In genomic region chr2:150705357-150705756, GRCh38 we compare ENCODE assay signal across 19 cellular contexts.
DNase-seq lines count a peak whose midpoint lies in the region; ATAC-seq and TF ChIP-seq lines count a peak whose summit lies in the region.
"Had no signal": no experiment of that assay in that cellular context is flagged by ENCODE, and none has a peak within 500 bp of the region (broad histone marks: within the 10 kb centered on the region; RNA-seq: fewer than 3 reads in every experiment).

No MANE protein-coding gene starts in this region.

- H3F3A ChIP-seq in SK-N-SH (replicated peaks; ENCODE audit: insufficient read depth) = peaks cover 11% of the 10 kb centered on the region

- H3K9ac ChIP-seq in SK-N-SH = no peak overlapping the region
- H3K9ac ChIP-seq: GM23248 had no signal

- H3K9me2 ChIP-seq in SK-N-SH = no peaks in the 10 kb centered on the region

- no peaks in the 10 kb centered on the region for H4K20me1 ChIP-seq in SK-N-SH (ENCODE audit: insufficient read depth)

- DNase-seq in SK-N-SH (no peak), NCI-H748 treated with DMSO at 0.1 percent for 48 hours (lab: John Stamatoyannopoulos, UW) (peak; percentile 8), cardiac fibroblast (ENCODE audit: low read depth in 2 of 2) (peak; percentile 12 to 29), osteocyte (ENCODE audit: extremely low spot score, unreplicated experiment) (no peak), SHP77 treated with DMSO at 0.1 percent for 48 hours (lab: John Stamatoyannopoulos, UW) (no peak), chondrocyte (ENCODE audit: low spot score) (no peak), esophagus muscularis mucosa (ENCODE audit: extremely low spot score) (no peak)
- DNase-seq: Caco-2; CD4-positive, alpha-beta T cell; GF-D8; GM23248; HCEC 1CT; NCI-H1436; NCI-H2029; NCI-H446 treated with DMSO at 0.1 percent for 48 hours; NCI-H774 had no signal

- no peak for TF ChIP-seq POLR2A in esophagus muscularis mucosa (IDR thresholded peaks at IDR 0.05; ENCODE audit: low read depth)

- peak overlapping the region in 1 of 2 experiments; percentile 45; a peak in 1 of 4 replicates for H3K27ac ChIP-seq in SK-N-SH (ENCODE audit: low read depth in 2 of 2, low read length in 1 of 2)
- H3K27ac ChIP-seq in esophagus muscularis mucosa (replicated peaks in 1 of 4) = no peak overlapping the region
- H3K27ac ChIP-seq: GM23248 had no signal

- no peaks in the 10 kb centered on the region for H3K79me2 ChIP-seq in SK-N-SH (ENCODE audit: insufficient read depth)

- H3K27me3 ChIP-seq in SK-N-SH (ENCODE audit: insufficient read depth) (no peaks in the 10 kb centered on the region), esophagus muscularis mucosa (no peaks in the 10 kb centered on the region)

- TF ChIP-seq CTCF in SK-N-SH (IDR thresholded peaks at IDR 0.05) (no peak), cardiac fibroblast (IDR thresholded peaks at IDR 0.05; ENCODE audit: low read depth, low read length) (no peak), osteocyte (IDR thresholded peaks at IDR 0.05) (no peak), chondrocyte (IDR thresholded peaks at IDR 0.05) (no peak), esophagus muscularis mucosa (IDR thresholded peaks at IDR 0.05) (no peak)

- H3K27ac Mint-ChIP-seq in osteocyte (ENCODE audit: unreplicated experiment) (peak overlapping the region; percentile 58), chondrocyte (ENCODE audit: unreplicated experiment) (no peak overlapping the region)
- H3K27ac Mint-ChIP-seq: CD4-positive, alpha-beta T cell had no signal

- no peaks in the 10 kb centered on the region for H3K36me3 Mint-ChIP-seq in osteocyte (ENCODE audit: unreplicated experiment)
- no peaks in the 10 kb centered on the region for H3K36me3 Mint-ChIP-seq in chondrocyte (ENCODE audit: low read depth)

- H3K4me2 ChIP-seq in SK-N-SH = no peak overlapping the region

- 75% methylated on average over 2 of the region's 2 CpGs for WGBS in SK-N-SH (ENCODE audit: low lambda C conversion rate)
- WGBS in esophagus muscularis mucosa = 67% methylated on average over 2 of the region's 2 CpGs

- H3K9me3 Mint-ChIP-seq in osteocyte (ENCODE audit: unreplicated experiment) (no peaks in the 10 kb centered on the region), chondrocyte (ENCODE audit: low read depth) (no peaks in the 10 kb centered on the region)
- H3K9me3 Mint-ChIP-seq: CD4-positive, alpha-beta T cell had no signal

- H3K4me1 Mint-ChIP-seq in osteocyte (ENCODE audit: unreplicated experiment) (peaks cover 31% of the 10 kb centered on the region), chondrocyte (ENCODE audit: low read depth) (peaks cover 10% of the 10 kb centered on the region)

- H3K27me3 Mint-ChIP-seq in osteocyte (ENCODE audit: unreplicated experiment) (no peaks in the 10 kb centered on the region), chondrocyte (ENCODE audit: low read depth) (no peaks in the 10 kb centered on the region)
- H3K27me3 Mint-ChIP-seq: CD4-positive, alpha-beta T cell had no signal

- no peak overlapping the region for H3K4me3 ChIP-seq in SK-N-SH (ENCODE audit: low read depth in 2 of 2, low read length in 1 of 2)
- no peak overlapping the region for H3K4me3 ChIP-seq in cardiac fibroblast (replicated peaks in 1 of 2; ENCODE audit: low read depth in 2 of 2, low read length in 2 of 2)
- H3K4me3 ChIP-seq in esophagus muscularis mucosa = no peak overlapping the region
- H3K4me3 ChIP-seq: GM12878, GM23248, K562 had no signal

- TF ChIP-seq RAD21 in SK-N-SH (IDR thresholded peaks at IDR 0.05; ENCODE audit: low read length) = no peak

- H3K4me1 ChIP-seq in SK-N-SH (ENCODE audit: control insufficient read depth in 1 of 2, insufficient read depth in 2 of 2, low read depth in 1 of 2, low read length in 1 of 2) (peaks cover 0 to 4% of the 10 kb centered on the region in 2 experiments; a peak in 1 of 4 replicates), esophagus muscularis mucosa (peaks cover 0 to 8% (median 7%) of the 10 kb centered on the region in 4 donors)
- H3K4me1 ChIP-seq: Caco-2 had no signal

- no peak for ATAC-seq in SK-N-SH treated with all-trans-retinoic acid at 6 μM for 48 hours
- ATAC-seq: K562 had no signal

- H3K36me3 ChIP-seq in SK-N-SH (replicated peaks in 1 of 2; ENCODE audit: control insufficient read depth in 1 of 2, insufficient read depth in 2 of 2, low read length in 1 of 2) = no peaks in the 10 kb centered on the region
- no peaks in the 10 kb centered on the region for H3K36me3 ChIP-seq in esophagus muscularis mucosa

- CTCF ChIA-PET in SK-N-SH (lab: Yijun Ruan, JAX) = interaction anchor here (0.7 kb wide), 1 partner anchor 82 kb away, joined by 3 read pairs; no protein-coding TSS in a partner anchor

- H3K9me3 ChIP-seq in SK-N-SH = no peaks in the 10 kb centered on the region
- H3K9me3 ChIP-seq in esophagus muscularis mucosa = no peaks in the 10 kb centered on the region
- H3K9me3 ChIP-seq: Caco-2 had no signal

- TF ChIP-seq EP300 in SK-N-SH (IDR thresholded peaks at IDR 0.05; ENCODE audit: borderline replicate concordance in 1 of 2, low read depth in 1 of 2, low read length in 1 of 2) (no peak), esophagus muscularis mucosa (IDR thresholded peaks at IDR 0.05) (no peak)

- H3K4me3 Mint-ChIP-seq in osteocyte (ENCODE audit: unreplicated experiment) (no peak overlapping the region), chondrocyte (ENCODE audit: unreplicated experiment) (no peak overlapping the region)
- H3K4me3 Mint-ChIP-seq: CD4-positive, alpha-beta T cell had no signal

- intact Hi-C loops in esophagus muscularis mucosa (cut with DNase I) = no loop called here

- POLR2A ChIA-PET in SK-N-SH (lab: Yijun Ruan, JAX) = no interaction called here

- no peak overlapping the region; the same call in 1 of the 2 replicates for H2AFZ ChIP-seq in SK-N-SH (ENCODE audit: low read depth)
- H2AFZ ChIP-seq: GM23248 had no signal

TF ChIP-seq in SK-N-SH treated with all-trans-retinoic acid at 6 μM for 48 hours, 23 proteins besides CTCF, POLR2A, EP300 and RAD21:
- TF ChIP-seq ISL1 (CRISPR knock-in tag; IDR thresholded peaks at IDR 0.05) (peak; percentile 57), ZFP30 (CRISPR knock-in tag; IDR thresholded peaks at IDR 0.05) (no peak)

TF ChIP-seq in SK-N-SH, 30 proteins besides CTCF, POLR2A, EP300 and RAD21 (continues in another document):
- no peak for TF ChIP-seq TAF1 (IDR thresholded peaks at IDR 0.05; ENCODE audit: borderline replicate concordance, low read depth, low read length)
- no peak for TF ChIP-seq TEAD4 (IDR thresholded peaks at IDR 0.05; ENCODE audit: borderline replicate concordance, insufficient read depth)
- TF ChIP-seq PBX3 (IDR thresholded peaks at IDR 0.05) = no peak
- TF ChIP-seq, protein P1, sequence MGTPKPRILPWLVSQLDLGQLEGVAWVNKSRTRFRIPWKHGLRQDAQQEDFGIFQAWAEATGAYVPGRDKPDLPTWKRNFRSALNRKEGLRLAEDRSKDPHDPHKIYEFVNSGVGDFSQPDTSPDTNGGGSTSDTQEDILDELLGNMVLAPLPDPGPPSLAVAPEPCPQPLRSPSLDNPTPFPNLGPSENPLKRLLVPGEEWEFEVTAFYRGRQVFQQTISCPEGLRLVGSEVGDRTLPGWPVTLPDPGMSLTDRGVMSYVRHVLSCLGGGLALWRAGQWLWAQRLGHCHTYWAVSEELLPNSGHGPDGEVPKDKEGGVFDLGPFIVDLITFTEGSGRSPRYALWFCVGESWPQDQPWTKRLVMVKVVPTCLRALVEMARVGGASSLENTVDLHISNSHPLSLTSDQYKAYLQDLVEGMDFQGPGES (IDR thresholded peaks at IDR 0.05; ENCODE audit: low read depth, low read length) = no peak
- no peak for TF ChIP-seq GABPA (IDR thresholded peaks at IDR 0.05; ENCODE audit: low read depth)
- no peak for TF ChIP-seq NRF1 (IDR thresholded peaks at IDR 0.05; ENCODE audit: low read depth, low read length)
- TF ChIP-seq MEF2A (IDR thresholded peaks at IDR 0.05; ENCODE audit: borderline replicate concordance, low read depth) = no peak
- no peak for TF ChIP-seq RFX5 (IDR thresholded peaks at IDR 0.05; ENCODE audit: low read length)
- no peak for TF ChIP-seq SMC3 (IDR thresholded peaks at IDR 0.05; ENCODE audit: low read depth, low read length)
- TF ChIP-seq, protein P2, sequence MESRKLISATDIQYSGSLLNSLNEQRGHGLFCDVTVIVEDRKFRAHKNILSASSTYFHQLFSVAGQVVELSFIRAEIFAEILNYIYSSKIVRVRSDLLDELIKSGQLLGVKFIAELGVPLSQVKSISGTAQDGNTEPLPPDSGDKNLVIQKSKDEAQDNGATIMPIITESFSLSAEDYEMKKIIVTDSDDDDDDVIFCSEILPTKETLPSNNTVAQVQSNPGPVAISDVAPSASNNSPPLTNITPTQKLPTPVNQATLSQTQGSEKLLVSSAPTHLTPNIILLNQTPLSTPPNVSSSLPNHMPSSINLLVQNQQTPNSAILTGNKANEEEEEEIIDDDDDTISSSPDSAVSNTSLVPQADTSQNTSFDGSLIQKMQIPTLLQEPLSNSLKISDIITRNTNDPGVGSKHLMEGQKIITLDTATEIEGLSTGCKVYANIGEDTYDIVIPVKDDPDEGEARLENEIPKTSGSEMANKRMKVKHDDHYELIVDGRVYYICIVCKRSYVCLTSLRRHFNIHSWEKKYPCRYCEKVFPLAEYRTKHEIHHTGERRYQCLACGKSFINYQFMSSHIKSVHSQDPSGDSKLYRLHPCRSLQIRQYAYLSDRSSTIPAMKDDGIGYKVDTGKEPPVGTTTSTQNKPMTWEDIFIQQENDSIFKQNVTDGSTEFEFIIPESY (IDR thresholded peaks at IDR 0.05; ENCODE audit: borderline replicate concordance, low read depth) = no peak
- no peak for TF ChIP-seq RCOR1 (IDR thresholded peaks at IDR 0.05; ENCODE audit: low read length)
- no peak for TF ChIP-seq RXRA (IDR thresholded peaks at IDR 0.05; ENCODE audit: borderline replicate concordance, low read depth)
- no peak for TF ChIP-seq SIN3A (IDR thresholded peaks at IDR 0.05; ENCODE audit: borderline replicate concordance, low read depth, low read length)
- no peak for TF ChIP-seq POLR2AphosphoS5 (IDR thresholded peaks at IDR 0.05; ENCODE audit: low read depth, low read length)
- TF ChIP-seq CHD2 (IDR thresholded peaks at IDR 0.05; ENCODE audit: low read length, partially characterized antibody) = no peak
- no peak for TF ChIP-seq FOSL2 (IDR thresholded peaks at IDR 0.05; ENCODE audit: borderline replicate concordance, low read depth)
- TF ChIP-seq GATA2 (CRISPR knock-in tag; IDR thresholded peaks at IDR 0.05) = no peak
- no peak for TF ChIP-seq YY1 (IDR thresholded peaks at IDR 0.05; ENCODE audit: low read depth)

Comparison
In these comparisons a context has a peak if more than half of its experiments do, and no peak if none do; other contexts are left out.
1. DNase-seq: peak in NCI-H748 treated with DMSO at 0.1 percent for 48 hours (single experiment) and cardiac fibroblast (2 of 2); none in SK-N-SH (single experiment), osteocyte (single experiment), SHP77 treated with DMSO at 0.1 percent for 48 hours (single experiment), chondrocyte (single experiment) and esophagus muscularis mucosa (single experiment).